In the genomic region with DNA sequence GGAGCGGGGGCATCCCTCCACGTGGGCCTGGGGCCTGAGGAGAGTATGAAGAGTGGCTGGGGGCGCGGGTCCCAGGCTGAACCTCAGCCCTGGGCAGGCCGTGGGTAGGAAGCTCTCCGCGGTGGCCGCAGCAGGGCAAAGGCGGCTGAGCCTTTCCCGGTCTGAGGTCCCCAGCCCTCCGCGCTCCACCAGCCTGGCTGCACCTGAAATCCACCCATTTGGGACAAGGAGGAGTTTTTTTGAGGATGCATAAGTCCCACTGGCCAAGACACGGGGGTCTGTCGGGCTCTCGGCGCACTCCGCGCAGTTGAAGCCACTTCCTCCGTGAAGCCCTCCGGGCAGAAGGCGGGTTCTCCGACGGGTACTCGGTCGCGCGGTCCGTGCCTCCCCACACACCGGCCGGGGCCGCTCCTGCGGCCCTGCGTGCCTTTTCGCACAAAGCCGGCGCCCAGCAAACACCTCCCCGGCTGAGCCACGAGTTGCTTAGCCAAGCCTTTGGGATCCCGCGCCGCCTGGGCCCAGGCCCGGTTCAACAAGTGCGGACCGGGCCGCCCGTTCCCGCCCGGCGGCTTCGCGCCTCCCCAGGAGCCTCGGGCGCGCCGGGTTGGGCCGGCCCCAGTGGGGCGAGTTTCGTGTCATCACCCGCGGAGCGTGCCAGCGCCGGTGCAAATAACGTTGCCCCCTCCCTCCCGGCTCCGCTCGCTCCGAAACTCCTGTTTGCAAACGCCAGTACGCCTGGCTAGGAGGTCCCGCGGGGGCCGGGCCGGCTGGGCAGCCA, we compare ENCODE assay signal across 2 cellular contexts.
TF ChIP-seq lines count a peak whose summit lies in the region.

No MANE protein-coding gene starts in this region.

TF ChIP-seq in HCT116, 20 proteins besides CTCF, POLR2A, EP300 and RAD21 (continued from another document):
- TF ChIP-seq, protein P1, sequence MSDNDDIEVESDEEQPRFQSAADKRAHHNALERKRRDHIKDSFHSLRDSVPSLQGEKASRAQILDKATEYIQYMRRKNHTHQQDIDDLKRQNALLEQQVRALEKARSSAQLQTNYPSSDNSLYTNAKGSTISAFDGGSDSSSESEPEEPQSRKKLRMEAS (IDR thresholded peaks at IDR 0.05): no peak
- TF ChIP-seq, protein P2, sequence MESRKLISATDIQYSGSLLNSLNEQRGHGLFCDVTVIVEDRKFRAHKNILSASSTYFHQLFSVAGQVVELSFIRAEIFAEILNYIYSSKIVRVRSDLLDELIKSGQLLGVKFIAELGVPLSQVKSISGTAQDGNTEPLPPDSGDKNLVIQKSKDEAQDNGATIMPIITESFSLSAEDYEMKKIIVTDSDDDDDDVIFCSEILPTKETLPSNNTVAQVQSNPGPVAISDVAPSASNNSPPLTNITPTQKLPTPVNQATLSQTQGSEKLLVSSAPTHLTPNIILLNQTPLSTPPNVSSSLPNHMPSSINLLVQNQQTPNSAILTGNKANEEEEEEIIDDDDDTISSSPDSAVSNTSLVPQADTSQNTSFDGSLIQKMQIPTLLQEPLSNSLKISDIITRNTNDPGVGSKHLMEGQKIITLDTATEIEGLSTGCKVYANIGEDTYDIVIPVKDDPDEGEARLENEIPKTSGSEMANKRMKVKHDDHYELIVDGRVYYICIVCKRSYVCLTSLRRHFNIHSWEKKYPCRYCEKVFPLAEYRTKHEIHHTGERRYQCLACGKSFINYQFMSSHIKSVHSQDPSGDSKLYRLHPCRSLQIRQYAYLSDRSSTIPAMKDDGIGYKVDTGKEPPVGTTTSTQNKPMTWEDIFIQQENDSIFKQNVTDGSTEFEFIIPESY (IDR thresholded peaks at IDR 0.05; ENCODE audit: extremely low read depth, insufficient replicate concordance, low read length): no peak
- TF ChIP-seq, protein P3, sequence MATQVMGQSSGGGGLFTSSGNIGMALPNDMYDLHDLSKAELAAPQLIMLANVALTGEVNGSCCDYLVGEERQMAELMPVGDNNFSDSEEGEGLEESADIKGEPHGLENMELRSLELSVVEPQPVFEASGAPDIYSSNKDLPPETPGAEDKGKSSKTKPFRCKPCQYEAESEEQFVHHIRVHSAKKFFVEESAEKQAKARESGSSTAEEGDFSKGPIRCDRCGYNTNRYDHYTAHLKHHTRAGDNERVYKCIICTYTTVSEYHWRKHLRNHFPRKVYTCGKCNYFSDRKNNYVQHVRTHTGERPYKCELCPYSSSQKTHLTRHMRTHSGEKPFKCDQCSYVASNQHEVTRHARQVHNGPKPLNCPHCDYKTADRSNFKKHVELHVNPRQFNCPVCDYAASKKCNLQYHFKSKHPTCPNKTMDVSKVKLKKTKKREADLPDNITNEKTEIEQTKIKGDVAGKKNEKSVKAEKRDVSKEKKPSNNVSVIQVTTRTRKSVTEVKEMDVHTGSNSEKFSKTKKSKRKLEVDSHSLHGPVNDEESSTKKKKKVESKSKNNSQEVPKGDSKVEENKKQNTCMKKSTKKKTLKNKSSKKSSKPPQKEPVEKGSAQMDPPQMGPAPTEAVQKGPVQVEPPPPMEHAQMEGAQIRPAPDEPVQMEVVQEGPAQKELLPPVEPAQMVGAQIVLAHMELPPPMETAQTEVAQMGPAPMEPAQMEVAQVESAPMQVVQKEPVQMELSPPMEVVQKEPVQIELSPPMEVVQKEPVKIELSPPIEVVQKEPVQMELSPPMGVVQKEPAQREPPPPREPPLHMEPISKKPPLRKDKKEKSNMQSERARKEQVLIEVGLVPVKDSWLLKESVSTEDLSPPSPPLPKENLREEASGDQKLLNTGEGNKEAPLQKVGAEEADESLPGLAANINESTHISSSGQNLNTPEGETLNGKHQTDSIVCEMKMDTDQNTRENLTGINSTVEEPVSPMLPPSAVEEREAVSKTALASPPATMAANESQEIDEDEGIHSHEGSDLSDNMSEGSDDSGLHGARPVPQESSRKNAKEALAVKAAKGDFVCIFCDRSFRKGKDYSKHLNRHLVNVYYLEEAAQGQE (IDR thresholded peaks at IDR 0.05; ENCODE audit: low read depth): no peak
- TF ChIP-seq EZH2phosphoT487 (IDR thresholded peaks at IDR 0.05; ENCODE audit: borderline replicate concordance) (no peak), EGR1 (IDR thresholded peaks at IDR 0.05; ENCODE audit: low read depth) (no peak), JUND (IDR thresholded peaks at IDR 0.05) (no peak), CBX3 (IDR thresholded peaks at IDR 0.05; ENCODE audit: low read depth) (no peak)

TF ChIP-seq in neural cell, 6 proteins besides CTCF, POLR2A, EP300 and RAD21 (continued from another document):
- TF ChIP-seq, protein P3 (IDR thresholded peaks at IDR 0.05; ENCODE audit: borderline replicate concordance): no peak
- TF ChIP-seq POLR2AphosphoS5 (IDR thresholded peaks at IDR 0.05): no peak
- TF ChIP-seq SMC3 (conservative IDR thresholded peaks at IDR 0.05; ENCODE audit: poor library complexity): no peak
TF ChIP-seq in neural cell: peak in this region for 1.
